1 cellular context compared by ENCODE assay signal in genomic region chr15:32716216-32716959, GRCh38.
TF ChIP-seq lines count a peak whose summit lies in the region.

No MANE protein-coding gene starts in this region.

TF ChIP-seq in WTC11, 78 proteins besides CTCF, POLR2A, EP300 and RAD21 (continued from another document):
- TF ChIP-seq, protein P1, sequence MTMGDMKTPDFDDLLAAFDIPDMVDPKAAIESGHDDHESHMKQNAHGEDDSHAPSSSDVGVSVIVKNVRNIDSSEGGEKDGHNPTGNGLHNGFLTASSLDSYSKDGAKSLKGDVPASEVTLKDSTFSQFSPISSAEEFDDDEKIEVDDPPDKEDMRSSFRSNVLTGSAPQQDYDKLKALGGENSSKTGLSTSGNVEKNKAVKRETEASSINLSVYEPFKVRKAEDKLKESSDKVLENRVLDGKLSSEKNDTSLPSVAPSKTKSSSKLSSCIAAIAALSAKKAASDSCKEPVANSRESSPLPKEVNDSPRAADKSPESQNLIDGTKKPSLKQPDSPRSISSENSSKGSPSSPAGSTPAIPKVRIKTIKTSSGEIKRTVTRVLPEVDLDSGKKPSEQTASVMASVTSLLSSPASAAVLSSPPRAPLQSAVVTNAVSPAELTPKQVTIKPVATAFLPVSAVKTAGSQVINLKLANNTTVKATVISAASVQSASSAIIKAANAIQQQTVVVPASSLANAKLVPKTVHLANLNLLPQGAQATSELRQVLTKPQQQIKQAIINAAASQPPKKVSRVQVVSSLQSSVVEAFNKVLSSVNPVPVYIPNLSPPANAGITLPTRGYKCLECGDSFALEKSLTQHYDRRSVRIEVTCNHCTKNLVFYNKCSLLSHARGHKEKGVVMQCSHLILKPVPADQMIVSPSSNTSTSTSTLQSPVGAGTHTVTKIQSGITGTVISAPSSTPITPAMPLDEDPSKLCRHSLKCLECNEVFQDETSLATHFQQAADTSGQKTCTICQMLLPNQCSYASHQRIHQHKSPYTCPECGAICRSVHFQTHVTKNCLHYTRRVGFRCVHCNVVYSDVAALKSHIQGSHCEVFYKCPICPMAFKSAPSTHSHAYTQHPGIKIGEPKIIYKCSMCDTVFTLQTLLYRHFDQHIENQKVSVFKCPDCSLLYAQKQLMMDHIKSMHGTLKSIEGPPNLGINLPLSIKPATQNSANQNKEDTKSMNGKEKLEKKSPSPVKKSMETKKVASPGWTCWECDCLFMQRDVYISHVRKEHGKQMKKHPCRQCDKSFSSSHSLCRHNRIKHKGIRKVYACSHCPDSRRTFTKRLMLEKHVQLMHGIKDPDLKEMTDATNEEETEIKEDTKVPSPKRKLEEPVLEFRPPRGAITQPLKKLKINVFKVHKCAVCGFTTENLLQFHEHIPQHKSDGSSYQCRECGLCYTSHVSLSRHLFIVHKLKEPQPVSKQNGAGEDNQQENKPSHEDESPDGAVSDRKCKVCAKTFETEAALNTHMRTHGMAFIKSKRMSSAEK (CRISPR knock-in tag; IDR thresholded peaks at IDR 0.05; ENCODE audit: borderline replicate concordance), result no peak
- no peak for TF ChIP-seq CBFB (CRISPR knock-in tag; IDR thresholded peaks at IDR 0.05; ENCODE audit: low read depth)
- TF ChIP-seq, protein P2, sequence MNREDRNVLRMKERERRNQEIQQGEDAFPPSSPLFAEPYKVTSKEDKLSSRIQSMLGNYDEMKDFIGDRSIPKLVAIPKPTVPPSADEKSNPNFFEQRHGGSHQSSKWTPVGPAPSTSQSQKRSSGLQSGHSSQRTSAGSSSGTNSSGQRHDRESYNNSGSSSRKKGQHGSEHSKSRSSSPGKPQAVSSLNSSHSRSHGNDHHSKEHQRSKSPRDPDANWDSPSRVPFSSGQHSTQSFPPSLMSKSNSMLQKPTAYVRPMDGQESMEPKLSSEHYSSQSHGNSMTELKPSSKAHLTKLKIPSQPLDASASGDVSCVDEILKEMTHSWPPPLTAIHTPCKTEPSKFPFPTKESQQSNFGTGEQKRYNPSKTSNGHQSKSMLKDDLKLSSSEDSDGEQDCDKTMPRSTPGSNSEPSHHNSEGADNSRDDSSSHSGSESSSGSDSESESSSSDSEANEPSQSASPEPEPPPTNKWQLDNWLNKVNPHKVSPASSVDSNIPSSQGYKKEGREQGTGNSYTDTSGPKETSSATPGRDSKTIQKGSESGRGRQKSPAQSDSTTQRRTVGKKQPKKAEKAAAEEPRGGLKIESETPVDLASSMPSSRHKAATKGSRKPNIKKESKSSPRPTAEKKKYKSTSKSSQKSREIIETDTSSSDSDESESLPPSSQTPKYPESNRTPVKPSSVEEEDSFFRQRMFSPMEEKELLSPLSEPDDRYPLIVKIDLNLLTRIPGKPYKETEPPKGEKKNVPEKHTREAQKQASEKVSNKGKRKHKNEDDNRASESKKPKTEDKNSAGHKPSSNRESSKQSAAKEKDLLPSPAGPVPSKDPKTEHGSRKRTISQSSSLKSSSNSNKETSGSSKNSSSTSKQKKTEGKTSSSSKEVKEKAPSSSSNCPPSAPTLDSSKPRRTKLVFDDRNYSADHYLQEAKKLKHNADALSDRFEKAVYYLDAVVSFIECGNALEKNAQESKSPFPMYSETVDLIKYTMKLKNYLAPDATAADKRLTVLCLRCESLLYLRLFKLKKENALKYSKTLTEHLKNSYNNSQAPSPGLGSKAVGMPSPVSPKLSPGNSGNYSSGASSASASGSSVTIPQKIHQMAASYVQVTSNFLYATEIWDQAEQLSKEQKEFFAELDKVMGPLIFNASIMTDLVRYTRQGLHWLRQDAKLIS (CRISPR knock-in tag; IDR thresholded peaks at IDR 0.05; ENCODE audit: borderline replicate concordance), result no peak
- no peak for TF ChIP-seq ZNF416 (CRISPR knock-in tag; IDR thresholded peaks at IDR 0.05)
- no peak for TF ChIP-seq IRF2 (CRISPR knock-in tag; IDR thresholded peaks at IDR 0.05; ENCODE audit: borderline replicate concordance, low read depth)
- TF ChIP-seq JUN (CRISPR knock-in tag; IDR thresholded peaks at IDR 0.05), result no peak
- TF ChIP-seq, protein P3, sequence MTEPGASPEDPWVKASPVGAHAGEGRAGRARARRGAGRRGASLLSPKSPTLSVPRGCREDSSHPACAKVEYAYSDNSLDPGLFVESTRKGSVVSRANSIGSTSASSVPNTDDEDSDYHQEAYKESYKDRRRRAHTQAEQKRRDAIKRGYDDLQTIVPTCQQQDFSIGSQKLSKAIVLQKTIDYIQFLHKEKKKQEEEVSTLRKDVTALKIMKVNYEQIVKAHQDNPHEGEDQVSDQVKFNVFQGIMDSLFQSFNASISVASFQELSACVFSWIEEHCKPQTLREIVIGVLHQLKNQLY (CRISPR knock-in tag; IDR thresholded peaks at IDR 0.05), result no peak
- TF ChIP-seq, protein P4, sequence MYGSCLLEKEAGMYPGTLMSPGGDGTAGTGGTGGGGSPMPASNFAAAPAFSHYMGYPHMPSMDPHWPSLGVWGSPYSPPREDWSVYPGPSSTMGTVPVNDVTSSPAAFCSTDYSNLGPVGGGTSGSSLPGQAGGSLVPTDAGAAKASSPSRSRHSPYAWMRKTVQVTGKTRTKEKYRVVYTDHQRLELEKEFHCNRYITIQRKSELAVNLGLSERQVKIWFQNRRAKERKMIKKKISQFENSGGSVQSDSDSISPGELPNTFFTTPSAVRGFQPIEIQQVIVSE (CRISPR knock-in tag; IDR thresholded peaks at IDR 0.05; ENCODE audit: borderline replicate concordance), result no peak
- no peak for TF ChIP-seq FOXK1 (CRISPR knock-in tag; IDR thresholded peaks at IDR 0.05)
- TF ChIP-seq MXD4 (CRISPR knock-in tag; IDR thresholded peaks at IDR 0.05; ENCODE audit: borderline replicate concordance), result no peak
